In genomic region chr6:32127409-32127716, GRCh38 we compare ENCODE assay signal across 9 cellular contexts. TPM values are rescaled to one million over a fixed set of nuclear protein-coding genes. Genes with fewer than 3 reads are reported as not detected.
DNase-seq lines count a peak whose midpoint lies in the region; ATAC-seq and TF ChIP-seq lines count a peak whose summit lies in the region.
"Had no signal": no experiment of that assay in that cellular context is flagged by ENCODE, and none has a peak within 500 bp of the region (broad histone marks: within the 10 kb centered on the region; RNA-seq: fewer than 3 reads in every experiment).

No MANE protein-coding gene starts in this region.

- no peak for ATAC-seq in stimulated activated effector memory CD8-positive, alpha-beta T cell treated with anti-CD3 and anti-CD28 coated beads, Interleukin-12 subunit alpha, Interleukin-12 subunit beta, amount 100 ng/mL, for 72 hours
- no peak for ATAC-seq in GM18505 (IDR thresholded peaks at IDR 0.05; ENCODE audit: unreplicated experiment)
- no peak for ATAC-seq in HG03571 (IDR thresholded peaks at IDR 0.05; ENCODE audit: unreplicated experiment)

- TF ChIP-seq CTCF in HFFc6 (IDR thresholded peaks at IDR 0.05): no peak

- TF ChIP-seq POLR2A in GM18505 (IDR thresholded peaks at IDR 0.05; ENCODE audit: borderline replicate concordance, extremely low read depth, insufficient read depth, insufficient read length): no peak

- H3K36me3 ChIP-seq in iPS-15b (ENCODE audit: control insufficient read depth, insufficient read depth, low read length): peaks cover 5% of the 10 kb centered on the region

- H3K36me3 Mint-ChIP-seq in HFFc6 (ENCODE audit: low read depth): peaks cover 23% of the 10 kb centered on the region
- H3K36me3 Mint-ChIP-seq in activated T-helper 1 cell treated with anti-CD3 and anti-CD28 coated beads, Interleukin-12 subunit alpha, Interleukin-12 subunit beta, Interleukin-2, Interleukin-4 antibody, amounts not matched to agents 30 ng/mL and 10 ng/mL and 1 ng/mL, durations not matched to agents 14 hours and 24 hours and 36 hours (ENCODE audit: low read depth): peaks cover 28% of the 10 kb centered on the region
- peaks cover 67% of the 10 kb centered on the region for H3K36me3 Mint-ChIP-seq in stimulated activated effector memory CD8-positive, alpha-beta T cell treated with anti-CD3 and anti-CD28 coated beads, Interleukin-12 subunit alpha, Interleukin-12 subunit beta, amount 100 ng/mL, for 72 hours

- no peaks in the 10 kb centered on the region for H3K9me3 Mint-ChIP-seq in HFFc6
- H3K9me3 Mint-ChIP-seq in activated T-helper 1 cell treated with anti-CD3 and anti-CD28 coated beads, Interleukin-12 subunit alpha, Interleukin-12 subunit beta, Interleukin-2, Interleukin-4 antibody, amounts not matched to agents 30 ng/mL and 10 ng/mL and 1 ng/mL, durations not matched to agents 14 hours and 24 hours and 36 hours: no peaks in the 10 kb centered on the region
- H3K9me3 Mint-ChIP-seq in stimulated activated effector memory CD8-positive, alpha-beta T cell treated with anti-CD3 and anti-CD28 coated beads, Interleukin-12 subunit alpha, Interleukin-12 subunit beta, amount 100 ng/mL, for 72 hours: no peaks in the 10 kb centered on the region

- intact Hi-C loops in activated T-helper 1 cell treated with anti-CD3 and anti-CD28 coated beads, Interleukin-12 subunit alpha, Interleukin-12 subunit beta, Interleukin-2, Interleukin-4 antibody, amounts not matched to agents 30 ng/mL and 10 ng/mL and 1 ng/mL, durations not matched to agents 14 hours and 24 hours and 36 hours (cut with micrococcal nuclease): no loop called here

- no peaks in the 10 kb centered on the region for H3K9me3 ChIP-seq in iPS-15b (ENCODE audit: control insufficient read depth, insufficient read depth, low read length)

- H3K27me3 Mint-ChIP-seq in HFFc6 (ENCODE audit: insufficient read depth): peaks cover 2% of the 10 kb centered on the region; the same call in 1 of the 2 replicates
- peaks cover 2% of the 10 kb centered on the region for H3K27me3 Mint-ChIP-seq in activated T-helper 1 cell treated with anti-CD3 and anti-CD28 coated beads, Interleukin-12 subunit alpha, Interleukin-12 subunit beta, Interleukin-2, Interleukin-4 antibody, amounts not matched to agents 30 ng/mL and 10 ng/mL and 1 ng/mL, durations not matched to agents 14 hours and 24 hours and 36 hours (ENCODE audit: insufficient read depth)

- peaks cover 41% of the 10 kb centered on the region for H3K4me1 Mint-ChIP-seq in HFFc6 (ENCODE audit: low read depth)
- H3K4me1 Mint-ChIP-seq in activated T-helper 1 cell treated with anti-CD3 and anti-CD28 coated beads, Interleukin-12 subunit alpha, Interleukin-12 subunit beta, Interleukin-2, Interleukin-4 antibody, amounts not matched to agents 30 ng/mL and 10 ng/mL and 1 ng/mL, durations not matched to agents 14 hours and 24 hours and 36 hours (ENCODE audit: low read depth): peaks cover 45% of the 10 kb centered on the region
- peaks cover 57% of the 10 kb centered on the region for H3K4me1 Mint-ChIP-seq in stimulated activated effector memory CD8-positive, alpha-beta T cell treated with anti-CD3 and anti-CD28 coated beads, Interleukin-12 subunit alpha, Interleukin-12 subunit beta, amount 100 ng/mL, for 72 hours

- H3K4me3 ChIP-seq in iPS-15b (ENCODE audit: low read depth, low read length): peak overlapping the region; percentile 100

- no peaks in the 10 kb centered on the region for H3K27me3 ChIP-seq in iPS-15b (ENCODE audit: control insufficient read depth, insufficient read depth, low read length)

- H3K4me1 ChIP-seq in iPS-15b (ENCODE audit: control insufficient read depth, insufficient read depth, low read length): no peaks in the 10 kb centered on the region

- no peak overlapping the region for H3K9ac ChIP-seq in iPS-15b (ENCODE audit: low read depth, low read length)

- H3K4me3 Mint-ChIP-seq in HFFc6: peak overlapping the region; percentile 100
- peak overlapping the region; percentile 99 for H3K4me3 Mint-ChIP-seq in activated T-helper 1 cell treated with anti-CD3 and anti-CD28 coated beads, Interleukin-12 subunit alpha, Interleukin-12 subunit beta, Interleukin-2, Interleukin-4 antibody, amounts not matched to agents 30 ng/mL and 10 ng/mL and 1 ng/mL, durations not matched to agents 14 hours and 24 hours and 36 hours
- H3K4me3 Mint-ChIP-seq in stimulated activated effector memory CD8-positive, alpha-beta T cell treated with anti-CD3 and anti-CD28 coated beads, Interleukin-12 subunit alpha, Interleukin-12 subunit beta, amount 100 ng/mL, for 72 hours: peak overlapping the region; percentile 100

- DNase-seq in HFFc6 (no peak), ureter (ENCODE audit: low spot score) (no peak), NCI-H526 treated with DMSO at 0.1 percent for 48 hours (lab: John Stamatoyannopoulos, UW) (no peak)
- no peak for DNase-seq in activated T-helper 1 cell treated with anti-CD3 and anti-CD28 coated beads, Interleukin-12 subunit alpha, Interleukin-12 subunit beta, Interleukin-2, Interleukin-4 antibody, amounts not matched to agents 30 ng/mL and 10 ng/mL and 1 ng/mL, durations not matched to agents 14 hours and 24 hours and 36 hours (ENCODE audit: low spot score)
- no peak for DNase-seq in stimulated activated effector memory CD8-positive, alpha-beta T cell treated with anti-CD3 and anti-CD28 coated beads, Interleukin-12 subunit alpha, Interleukin-12 subunit beta, amount 100 ng/mL, for 72 hours (ENCODE audit: low spot score in 2 of 2)
- DNase-seq: activated CD4-positive, alpha-beta T cell treated with anti-CD3 and anti-CD28 coated beads, Interleukin-2, amount 50 U/mL, for 4 hours had no signal

- H3K27ac Mint-ChIP-seq in HFFc6: peak overlapping the region; percentile 98
- H3K27ac Mint-ChIP-seq in activated T-helper 1 cell treated with anti-CD3 and anti-CD28 coated beads, Interleukin-12 subunit alpha, Interleukin-12 subunit beta, Interleukin-2, Interleukin-4 antibody, amounts not matched to agents 30 ng/mL and 10 ng/mL and 1 ng/mL, durations not matched to agents 14 hours and 24 hours and 36 hours: peak overlapping the region; percentile 94
- H3K27ac Mint-ChIP-seq in stimulated activated effector memory CD8-positive, alpha-beta T cell treated with anti-CD3 and anti-CD28 coated beads, Interleukin-12 subunit alpha, Interleukin-12 subunit beta, amount 100 ng/mL, for 72 hours: peak overlapping the region; percentile 99

RNA-seq across cellular contexts. Expression of gene ATF6B, which starts 0.7 kb away (rescaled TPM):
- 10 to 100 TPM; 80.0 to 96.2 (median 88.7) TPM for total RNA-seq in HFFc6 (2021; fragmentation: NEBNext Ultra II Directional; extraction: Animal tissue kit (Norgen Biotek cat#: 25700))
- total RNA-seq in activated T-helper 1 cell treated with anti-CD3 and anti-CD28 coated beads, Interleukin-12 subunit alpha, Interleukin-12 subunit beta, Interleukin-2, Interleukin-4 antibody, amounts not matched to agents 30 ng/mL and 10 ng/mL and 1 ng/mL, durations not matched to agents 14 hours and 24 hours and 36 hours: 80.1 and 97.6 TPM in 2 replicates
- 121 TPM for total RNA-seq in ureter

RNA-seq across cellular contexts. Expression of gene FKBPL, which starts 2.7 kb away (rescaled TPM):
- 1 to 10 TPM; 4.3 to 6.0 (median 4.9) TPM for total RNA-seq in HFFc6 (2021; fragmentation: NEBNext Ultra II Directional; extraction: Animal tissue kit (Norgen Biotek cat#: 25700))
- 4.8 and 6.0 TPM in 2 replicates for total RNA-seq in activated T-helper 1 cell treated with anti-CD3 and anti-CD28 coated beads, Interleukin-12 subunit alpha, Interleukin-12 subunit beta, Interleukin-2, Interleukin-4 antibody, amounts not matched to agents 30 ng/mL and 10 ng/mL and 1 ng/mL, durations not matched to agents 14 hours and 24 hours and 36 hours
- total RNA-seq in ureter: 2.9 TPM

RNA-seq across cellular contexts. Expression of gene TNXB, which starts 18.2 kb away (rescaled TPM):
- total RNA-seq in HFFc6 (2021; fragmentation: NEBNext Ultra II Directional; extraction: Animal tissue kit (Norgen Biotek cat#: 25700)): 1 to 10 TPM in 1 of 6 experiments, under 1 TPM in 5; 0.28 to 1.4 (median 0.83) TPM
- 2.0 and 4.4 TPM in 2 replicates for total RNA-seq in activated T-helper 1 cell treated with anti-CD3 and anti-CD28 coated beads, Interleukin-12 subunit alpha, Interleukin-12 subunit beta, Interleukin-2, Interleukin-4 antibody, amounts not matched to agents 30 ng/mL and 10 ng/mL and 1 ng/mL, durations not matched to agents 14 hours and 24 hours and 36 hours
- total RNA-seq in ureter: 121 TPM

RNA-seq across cellular contexts. Expression of gene PRRT1, which starts 24.4 kb away (rescaled TPM):
- total RNA-seq in HFFc6 (2021; fragmentation: NEBNext Ultra II Directional; extraction: Animal tissue kit (Norgen Biotek cat#: 25700)): 1 to 10 TPM; 2.6 to 5.8 (median 5.1) TPM
- 0.24 and 0.57 TPM in 2 replicates for total RNA-seq in activated T-helper 1 cell treated with anti-CD3 and anti-CD28 coated beads, Interleukin-12 subunit alpha, Interleukin-12 subunit beta, Interleukin-2, Interleukin-4 antibody, amounts not matched to agents 30 ng/mL and 10 ng/mL and 1 ng/mL, durations not matched to agents 14 hours and 24 hours and 36 hours
- 2.8 TPM for total RNA-seq in ureter

RNA-seq across cellular contexts. Expression of gene PPT2, which starts 26.6 kb away (rescaled TPM):
- 10 to 100 TPM; 15.9 to 21.7 (median 18.6) TPM for total RNA-seq in HFFc6 (2021; fragmentation: NEBNext Ultra II Directional; extraction: Animal tissue kit (Norgen Biotek cat#: 25700))
- total RNA-seq in activated T-helper 1 cell treated with anti-CD3 and anti-CD28 coated beads, Interleukin-12 subunit alpha, Interleukin-12 subunit beta, Interleukin-2, Interleukin-4 antibody, amounts not matched to agents 30 ng/mL and 10 ng/mL and 1 ng/mL, durations not matched to agents 14 hours and 24 hours and 36 hours: 12.4 and 17.1 TPM in 2 replicates
- 19.0 TPM for total RNA-seq in ureter

Comparison
In these comparisons a context has a peak if more than half of its experiments do, and no peak if none do; other contexts are left out.
1. RNA of gene TNXB, which starts 18.2 kb away (total RNA-seq): 121 TPM in ureter (single experiment); 2.0 to 4.4 TPM in activated T-helper 1 cell treated with anti-CD3 and anti-CD28 coated beads, Interleukin-12 subunit alpha, Interleukin-12 subunit beta, Interleukin-2, Interleukin-4 antibody, amounts not matched to agents 30 ng/mL and 10 ng/mL and 1 ng/mL, durations not matched to agents 14 hours and 24 hours and 36 hours and 0.28 to 1.4 TPM in HFFc6; every median in the first group is over 10 times any median in the second.
2. Peak in every context shown above with its lines, with median percentiles within 50 percentile points of each other: H3K27ac Mint-ChIP-seq and H3K4me3 Mint-ChIP-seq.